ENCODE assay signal across 1 cellular context in genomic region chr7:137970263-137970975, GRCh38.
TF ChIP-seq lines count a peak whose summit lies in the region.

No MANE protein-coding gene starts in this region.

TF ChIP-seq in A549, 52 proteins besides CTCF, POLR2A, EP300 and RAD21:
- TF ChIP-seq, protein P1, sequence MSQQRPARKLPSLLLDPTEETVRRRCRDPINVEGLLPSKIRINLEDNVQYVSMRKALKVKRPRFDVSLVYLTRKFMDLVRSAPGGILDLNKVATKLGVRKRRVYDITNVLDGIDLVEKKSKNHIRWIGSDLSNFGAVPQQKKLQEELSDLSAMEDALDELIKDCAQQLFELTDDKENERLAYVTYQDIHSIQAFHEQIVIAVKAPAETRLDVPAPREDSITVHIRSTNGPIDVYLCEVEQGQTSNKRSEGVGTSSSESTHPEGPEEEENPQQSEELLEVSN (IDR thresholded peaks at IDR 0.05; ENCODE audit: borderline replicate concordance, low read depth), result no peak
- TF ChIP-seq ELK1 (IDR thresholded peaks at IDR 0.05; ENCODE audit: low read depth, low read length), result no peak
- TF ChIP-seq, protein P2, sequence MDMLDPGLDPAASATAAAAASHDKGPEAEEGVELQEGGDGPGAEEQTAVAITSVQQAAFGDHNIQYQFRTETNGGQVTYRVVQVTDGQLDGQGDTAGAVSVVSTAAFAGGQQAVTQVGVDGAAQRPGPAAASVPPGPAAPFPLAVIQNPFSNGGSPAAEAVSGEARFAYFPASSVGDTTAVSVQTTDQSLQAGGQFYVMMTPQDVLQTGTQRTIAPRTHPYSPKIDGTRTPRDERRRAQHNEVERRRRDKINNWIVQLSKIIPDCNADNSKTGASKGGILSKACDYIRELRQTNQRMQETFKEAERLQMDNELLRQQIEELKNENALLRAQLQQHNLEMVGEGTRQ (IDR thresholded peaks at IDR 0.05), result no peak
- TF ChIP-seq NPAS2 (CRISPR knock-in tag; IDR thresholded peaks at IDR 0.05; ENCODE audit: borderline replicate concordance), result no peak
- no peak for TF ChIP-seq REST (IDR thresholded peaks at IDR 0.05)
- TF ChIP-seq KDM1A (IDR thresholded peaks at IDR 0.05; ENCODE audit: low read depth), result no peak
- TF ChIP-seq HOXB5 (CRISPR knock-in tag; IDR thresholded peaks at IDR 0.05), result no peak
- TF ChIP-seq HDAC2 (IDR thresholded peaks at IDR 0.05), result no peak
- TF ChIP-seq JUNB (IDR thresholded peaks at IDR 0.05), result no peak
- TF ChIP-seq PBX3 (IDR thresholded peaks at IDR 0.05), result no peak
- TF ChIP-seq, protein P3, sequence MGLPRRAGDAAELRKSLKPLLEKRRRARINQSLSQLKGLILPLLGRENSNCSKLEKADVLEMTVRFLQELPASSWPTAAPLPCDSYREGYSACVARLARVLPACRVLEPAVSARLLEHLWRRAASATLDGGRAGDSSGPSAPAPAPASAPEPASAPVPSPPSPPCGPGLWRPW (IDR thresholded peaks at IDR 0.05), result no peak
- no peak for TF ChIP-seq CEBPB (IDR thresholded peaks at IDR 0.05)
- TF ChIP-seq EHMT2 (IDR thresholded peaks at IDR 0.05; ENCODE audit: low read depth), result no peak
- TF ChIP-seq, protein P4, sequence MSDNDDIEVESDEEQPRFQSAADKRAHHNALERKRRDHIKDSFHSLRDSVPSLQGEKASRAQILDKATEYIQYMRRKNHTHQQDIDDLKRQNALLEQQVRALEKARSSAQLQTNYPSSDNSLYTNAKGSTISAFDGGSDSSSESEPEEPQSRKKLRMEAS (IDR thresholded peaks at IDR 0.05), result no peak
- TF ChIP-seq NR3C1 (IDR thresholded peaks at IDR 0.05), result no peak
- no peak for TF ChIP-seq ZSCAN20 (CRISPR knock-in tag; IDR thresholded peaks at IDR 0.05)
- no peak for TF ChIP-seq ZNF302 (CRISPR knock-in tag; IDR thresholded peaks at IDR 0.05)
